Comparison of ENCODE assay signal across 1 cellular context in the genomic region with DNA sequence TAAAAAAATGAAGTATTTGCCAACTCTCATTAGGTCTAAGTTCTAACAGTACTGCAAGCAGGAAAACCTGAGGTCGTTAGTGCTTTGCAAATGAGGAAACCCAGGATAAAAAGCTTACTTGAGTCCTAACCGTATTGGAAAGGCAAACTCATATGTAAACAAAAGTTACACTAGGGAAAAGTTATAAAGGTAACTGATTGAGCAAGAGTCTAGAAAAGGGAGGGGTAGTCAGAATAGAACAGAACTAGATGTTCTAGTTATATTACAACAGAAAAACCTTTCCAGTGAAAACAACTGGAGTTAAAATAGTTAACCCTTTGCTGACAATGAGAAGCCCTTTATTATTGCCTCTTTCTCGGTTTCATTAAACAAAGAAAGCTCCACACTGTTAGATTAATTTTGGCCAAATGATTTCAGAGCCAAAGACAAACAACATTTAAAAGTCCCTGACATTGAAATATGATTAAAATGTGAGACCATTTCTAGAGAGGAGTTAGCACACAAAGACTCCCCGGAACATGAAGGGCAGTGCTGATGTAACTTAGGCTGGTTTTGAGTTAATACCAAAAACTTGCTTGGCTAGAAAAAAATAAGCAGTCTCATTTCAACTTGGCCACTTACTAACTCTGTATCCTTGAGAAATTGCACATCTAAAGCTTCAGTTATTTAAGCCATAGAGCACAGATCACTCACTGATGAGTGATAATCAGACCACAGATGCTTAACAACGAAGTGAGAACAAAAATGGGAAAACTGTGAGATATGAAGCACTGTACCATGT.
TF ChIP-seq lines count a peak whose summit lies in the region.

No MANE protein-coding gene starts in this region.

TF ChIP-seq in liver, 16 proteins besides CTCF, POLR2A, EP300 and RAD21 (continued from another document):
- TF ChIP-seq, protein P1, sequence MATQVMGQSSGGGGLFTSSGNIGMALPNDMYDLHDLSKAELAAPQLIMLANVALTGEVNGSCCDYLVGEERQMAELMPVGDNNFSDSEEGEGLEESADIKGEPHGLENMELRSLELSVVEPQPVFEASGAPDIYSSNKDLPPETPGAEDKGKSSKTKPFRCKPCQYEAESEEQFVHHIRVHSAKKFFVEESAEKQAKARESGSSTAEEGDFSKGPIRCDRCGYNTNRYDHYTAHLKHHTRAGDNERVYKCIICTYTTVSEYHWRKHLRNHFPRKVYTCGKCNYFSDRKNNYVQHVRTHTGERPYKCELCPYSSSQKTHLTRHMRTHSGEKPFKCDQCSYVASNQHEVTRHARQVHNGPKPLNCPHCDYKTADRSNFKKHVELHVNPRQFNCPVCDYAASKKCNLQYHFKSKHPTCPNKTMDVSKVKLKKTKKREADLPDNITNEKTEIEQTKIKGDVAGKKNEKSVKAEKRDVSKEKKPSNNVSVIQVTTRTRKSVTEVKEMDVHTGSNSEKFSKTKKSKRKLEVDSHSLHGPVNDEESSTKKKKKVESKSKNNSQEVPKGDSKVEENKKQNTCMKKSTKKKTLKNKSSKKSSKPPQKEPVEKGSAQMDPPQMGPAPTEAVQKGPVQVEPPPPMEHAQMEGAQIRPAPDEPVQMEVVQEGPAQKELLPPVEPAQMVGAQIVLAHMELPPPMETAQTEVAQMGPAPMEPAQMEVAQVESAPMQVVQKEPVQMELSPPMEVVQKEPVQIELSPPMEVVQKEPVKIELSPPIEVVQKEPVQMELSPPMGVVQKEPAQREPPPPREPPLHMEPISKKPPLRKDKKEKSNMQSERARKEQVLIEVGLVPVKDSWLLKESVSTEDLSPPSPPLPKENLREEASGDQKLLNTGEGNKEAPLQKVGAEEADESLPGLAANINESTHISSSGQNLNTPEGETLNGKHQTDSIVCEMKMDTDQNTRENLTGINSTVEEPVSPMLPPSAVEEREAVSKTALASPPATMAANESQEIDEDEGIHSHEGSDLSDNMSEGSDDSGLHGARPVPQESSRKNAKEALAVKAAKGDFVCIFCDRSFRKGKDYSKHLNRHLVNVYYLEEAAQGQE (IDR thresholded peaks at IDR 0.05) = peak; percentile 24
- TF ChIP-seq EGR1 (IDR thresholded peaks at IDR 0.05; ENCODE audit: low read depth in 2 of 2) (peak; percentile 12 to 32), HNF4G (IDR thresholded peaks at IDR 0.05) (peak; percentile 29), RXRA (IDR thresholded peaks at IDR 0.05) (peak; percentile 76), NR2F2 (IDR thresholded peaks at IDR 0.05) (peak; percentile 26), GABPA (IDR thresholded peaks at IDR 0.05 in 1 of 2, conservative IDR thresholded peaks at IDR 0.05 in 1 of 2) (no peak), JUND (IDR thresholded peaks at IDR 0.05) (peak; percentile 51 to 69), HNF4A (conservative IDR thresholded peaks at IDR 0.05) (peak; percentile 70 to 76), TAF1 (conservative IDR thresholded peaks at IDR 0.05) (no peak), SP1 (IDR thresholded peaks at IDR 0.05) (peak; percentile 96)
- TF ChIP-seq, protein P2, sequence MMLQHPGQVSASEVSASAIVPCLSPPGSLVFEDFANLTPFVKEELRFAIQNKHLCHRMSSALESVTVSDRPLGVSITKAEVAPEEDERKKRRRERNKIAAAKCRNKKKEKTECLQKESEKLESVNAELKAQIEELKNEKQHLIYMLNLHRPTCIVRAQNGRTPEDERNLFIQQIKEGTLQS (IDR thresholded peaks at IDR 0.05) = peak; percentile 54
